22 cellular contexts compared by ENCODE assay signal in the genomic region with DNA sequence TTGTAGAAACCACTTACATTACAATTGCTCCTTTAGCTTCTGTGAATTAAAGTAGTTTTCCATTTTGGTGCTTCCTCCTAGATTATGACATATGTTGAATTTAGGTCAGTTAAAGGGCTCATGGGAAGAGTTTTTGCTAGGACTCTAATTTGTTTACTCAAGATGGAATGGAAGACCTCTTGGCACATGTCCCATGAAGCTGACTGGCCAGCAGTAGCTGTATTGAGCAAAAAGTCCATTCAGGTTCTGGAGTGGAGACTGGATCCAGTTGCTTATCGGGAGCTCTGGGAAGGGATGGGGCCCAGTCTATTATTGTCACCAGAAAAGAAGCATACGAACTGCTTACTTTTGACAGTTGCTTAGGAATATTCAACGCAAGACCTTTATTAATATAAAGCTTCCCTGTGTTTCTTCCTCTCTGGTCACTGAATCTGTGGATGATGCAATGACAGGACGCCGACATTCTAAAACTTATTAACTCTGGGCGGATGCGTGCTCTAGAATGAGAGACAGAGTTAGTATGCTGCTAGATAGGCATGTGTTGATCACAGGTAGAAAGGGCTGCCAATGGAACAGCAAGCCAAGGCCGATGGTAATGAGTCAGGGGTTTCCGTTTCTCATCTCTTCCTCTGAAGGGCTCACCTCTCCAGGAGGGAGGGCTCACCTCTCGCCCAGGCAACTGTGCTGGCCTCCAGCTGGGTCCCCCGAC.
DNase-seq lines count a peak whose midpoint lies in the region; ATAC-seq, FAIRE-seq and TF ChIP-seq lines count a peak whose summit lies in the region.
"Had no signal": no experiment of that assay in that cellular context is flagged by ENCODE, and none has a peak within 500 bp of the region (broad histone marks: within the 10 kb centered on the region; RNA-seq: fewer than 3 reads in every experiment).

No MANE protein-coding gene starts in this region.

- H2BK20ac ChIP-seq in H1 (ENCODE audit: low read length): no peak overlapping the region

- H4K8ac ChIP-seq in H1 (ENCODE audit: extremely low read depth, insufficient read depth, low read length): no peak overlapping the region

- H3K23ac ChIP-seq in H1 (ENCODE audit: insufficient read length): no peak overlapping the region

- H3K9ac ChIP-seq in H1 (replicated peaks in 1 of 4; ENCODE audit: extremely low read depth in 1 of 4, low read depth in 3 of 4, low read length in 3 of 4): no peak overlapping the region

- peaks cover 0 to 5% (median 2%) of the 10 kb centered on the region in 4 experiments; a peak in 3 of 7 replicates for H3K4me1 ChIP-seq in H1 (replicated peaks in 1 of 4; ENCODE audit: control insufficient read depth in 3 of 4, insufficient read depth in 4 of 4, low read length in 3 of 4)
- H3K4me1 ChIP-seq in right cardiac atrium (ENCODE audit: control insufficient read depth, insufficient read depth, low read length): no peaks in the 10 kb centered on the region
- H3K4me1 ChIP-seq: breast epithelium had no signal

- peak overlapping the region; percentile 34; the same call in 1 of the 2 replicates for H2AFZ ChIP-seq in H1 (ENCODE audit: low read length)

- H3K14ac ChIP-seq in H1 (ENCODE audit: insufficient read length): no peak overlapping the region

- no peak for TF ChIP-seq EP300 in H1 (IDR thresholded peaks at IDR 0.05; ENCODE audit: borderline replicate concordance in 1 of 2, low read depth in 2 of 2, low read length in 2 of 2)

- ATAC-seq in activated CD4-positive, alpha-beta T cell treated with anti-CD3 and anti-CD28 coated beads for 36 hours: peak; percentile 58
- ATAC-seq in right cardiac atrium: peak; percentile 57 to 73
- peak; percentile 13 for ATAC-seq in stimulated activated effector memory CD8-positive, alpha-beta T cell treated with anti-CD3 and anti-CD28 coated beads, Interleukin-12 subunit alpha, Interleukin-12 subunit beta, amount 100 ng/mL, for 72 hours
- ATAC-seq: naive thymus-derived CD8-positive, alpha-beta T cell had no signal

- H3K4me3 Mint-ChIP-seq in activated CD4-positive, alpha-beta T cell treated with anti-CD3 and anti-CD28 coated beads for 36 hours: no peak overlapping the region
- no peak overlapping the region for H3K4me3 Mint-ChIP-seq in stimulated activated effector memory CD8-positive, alpha-beta T cell treated with anti-CD3 and anti-CD28 coated beads, Interleukin-12 subunit alpha, Interleukin-12 subunit beta, amount 100 ng/mL, for 72 hours
- H3K4me3 Mint-ChIP-seq: activated CD4-positive, alpha-beta T cell treated with anti-CD3 and anti-CD28 coated beads, Interleukin-2, amount 10 ng/mL, durations not matched to agents 24 days and 14 days; memory B cell; naive thymus-derived CD8-positive, alpha-beta T cell had no signal

- no peak for FAIRE-seq in H1 (lab: Jason Lieb, UNC)
- FAIRE-seq: G401.6, islet of Langerhans had no signal

- H3K56ac ChIP-seq in H1 (replicated peaks; ENCODE audit: insufficient read length, low read depth, low read length): no peak overlapping the region

- H3K27me3 ChIP-seq in H1 (replicated peaks in 1 of 4; ENCODE audit: control insufficient read depth in 3 of 4, extremely low read depth in 1 of 4, insufficient read depth in 3 of 4, low read length in 3 of 4): no peaks in the 10 kb centered on the region
- no peaks in the 10 kb centered on the region for H3K27me3 ChIP-seq in right cardiac atrium (ENCODE audit: control insufficient read depth, insufficient read depth)
- H3K27me3 ChIP-seq: breast epithelium had no signal

- no peaks in the 10 kb centered on the region for H3K4me1 Mint-ChIP-seq in activated CD4-positive, alpha-beta T cell treated with anti-CD3 and anti-CD28 coated beads for 36 hours
- no peaks in the 10 kb centered on the region for H3K4me1 Mint-ChIP-seq in stimulated activated effector memory CD8-positive, alpha-beta T cell treated with anti-CD3 and anti-CD28 coated beads, Interleukin-12 subunit alpha, Interleukin-12 subunit beta, amount 100 ng/mL, for 72 hours
- H3K4me1 Mint-ChIP-seq: activated CD4-positive, alpha-beta T cell treated with anti-CD3 and anti-CD28 coated beads, Interleukin-2, amount 10 ng/mL, durations not matched to agents 24 days and 14 days; memory B cell had no signal

- H3K79me1 ChIP-seq in H1 (ENCODE audit: low read depth, low read length): no peaks in the 10 kb centered on the region

- H3K27ac Mint-ChIP-seq in activated CD4-positive, alpha-beta T cell treated with anti-CD3 and anti-CD28 coated beads for 36 hours: no peak overlapping the region
- H3K27ac Mint-ChIP-seq in stimulated activated effector memory CD8-positive, alpha-beta T cell treated with anti-CD3 and anti-CD28 coated beads, Interleukin-12 subunit alpha, Interleukin-12 subunit beta, amount 100 ng/mL, for 72 hours: no peak overlapping the region
- H3K27ac Mint-ChIP-seq: activated CD4-positive, alpha-beta T cell treated with anti-CD3 and anti-CD28 coated beads, Interleukin-2, amount 10 ng/mL, durations not matched to agents 24 days and 14 days; memory B cell; naive thymus-derived CD8-positive, alpha-beta T cell; progenitor cell of endocrine pancreas had no signal

- H3K27me3 Mint-ChIP-seq in activated CD4-positive, alpha-beta T cell treated with anti-CD3 and anti-CD28 coated beads for 36 hours: peaks cover 6% of the 10 kb centered on the region
- H3K27me3 Mint-ChIP-seq: activated CD4-positive, alpha-beta T cell treated with anti-CD3 and anti-CD28 coated beads, Interleukin-2, amount 10 ng/mL, durations not matched to agents 24 days and 14 days; progenitor cell of endocrine pancreas had no signal

- intact Hi-C loops in activated CD4-positive, alpha-beta T cell treated with anti-CD3 and anti-CD28 coated beads for 36 hours (cut with DNase I, micrococcal nuclease): no loop called here
- intact Hi-C loops in right cardiac atrium (cut with DNase I): no loop called here

- H3K23me2 ChIP-seq in H1 (ENCODE audit: low read depth, low read length): no peaks in the 10 kb centered on the region

- H3K27ac ChIP-seq in H1 (ENCODE audit: low read depth, low read length): no peak overlapping the region
- no peak overlapping the region for H3K27ac ChIP-seq in right cardiac atrium (ENCODE audit: low read length)
- H3K27ac ChIP-seq: breast epithelium had no signal

- CTCF ChIA-PET in activated CD4-positive, alpha-beta T cell treated with anti-CD3 and anti-CD28 coated beads for 36 hours (lab: Charles Lee): no interaction called here
- CTCF ChIA-PET in H1 (lab: Charles Lee; ENCODE audit: partially characterized antibody): interaction anchor here (0.6 to 2.7 kb wide), 6 partner anchors 12 to 517 kb away, joined by 3 to 10 read pairs (median 4); no protein-coding TSS in a partner anchor

- 91% methylated on average over 11 of the region's 11 CpGs; no CpG with 5 or more reads in 1 of the 2 experiments for WGBS in H1 (ENCODE audit: extremely low coverage in 1 of 2, insufficient coverage in 1 of 2, insufficient read length in 1 of 2, insufficient replicate concordance in 2 of 2, low coverage in 1 of 2, low lambda C conversion rate in 2 of 2, missing lambda C conversion rate in 1 of 2), 2 experiments
- 56% methylated on average over 11 of the region's 11 CpGs for WGBS in right cardiac atrium

- no peak overlapping the region for H2BK15ac ChIP-seq in H1 (ENCODE audit: low read length)

- H4K5ac ChIP-seq in H1 (ENCODE audit: insufficient read length, low read depth, low read length): no peak overlapping the region

- POLR2A ChIA-PET in activated CD4-positive, alpha-beta T cell treated with anti-CD3 and anti-CD28 coated beads for 36 hours (lab: Charles Lee): no interaction called here
- POLR2A ChIA-PET in H1 (lab: Charles Lee; ENCODE audit: partially characterized antibody): interaction anchor here (0.6 kb wide), 1 partner anchor 31 kb away, joined by 7 read pairs; no protein-coding TSS in a partner anchor

- H3K4me2 ChIP-seq in H1 (ENCODE audit: insufficient read depth in 1 of 2, low read depth in 2 of 2, low read length in 2 of 2): no peak overlapping the region
- H3K4me2 ChIP-seq: smooth muscle cell had no signal

- H2BK5ac ChIP-seq in H1 (ENCODE audit: low read depth, low read length): no peak overlapping the region

- H2BK12ac ChIP-seq in H1 (ENCODE audit: low read depth, low read length): no peak overlapping the region

- H2BK120ac ChIP-seq in H1 (replicated peaks; ENCODE audit: low read depth, low read length): no peak overlapping the region

- H2AK5ac ChIP-seq in H1 (ENCODE audit: low read depth, low read length): no peak overlapping the region

- H3K4ac ChIP-seq in H1 (replicated peaks; ENCODE audit: insufficient read length, low read depth, low read length): no peak overlapping the region

- H4K91ac ChIP-seq in H1 (replicated peaks; ENCODE audit: insufficient read length, low read length): no peak overlapping the region

- H3K79me2 ChIP-seq in H1 (ENCODE audit: control insufficient read depth in 1 of 2, insufficient read depth in 2 of 2, low read length in 2 of 2): no peaks in the 10 kb centered on the region

- H3K4me3 ChIP-seq in H1 (ENCODE audit: extremely low read depth in 1 of 4, insufficient read depth in 2 of 4, low read depth in 3 of 4, low read length in 4 of 4) (no peak overlapping the region), right cardiac atrium (ENCODE audit: low read length) (no peak overlapping the region)
- H3K4me3 ChIP-seq: breast epithelium, smooth muscle cell had no signal

- no peaks in the 10 kb centered on the region for H3K36me3 ChIP-seq in H1 (ENCODE audit: control insufficient read depth in 2 of 4, insufficient read depth in 4 of 4, low read length in 3 of 4)
- H3K36me3 ChIP-seq: breast epithelium had no signal

- H4K20me1 ChIP-seq in H1 (replicated peaks in 1 of 2; ENCODE audit: control insufficient read depth in 1 of 2, insufficient read depth in 2 of 2, low read length in 2 of 2): no peaks in the 10 kb centered on the region

- 0 out of 2 replicates have a peak overlapping the region, but pooled peaks have one; percentile 13 for H3K18ac ChIP-seq in H1 (ENCODE audit: extremely low read depth, low read length)

- no peak for TF ChIP-seq CTCF in H1 (IDR thresholded peaks at IDR 0.05; ENCODE audit: control extremely low read depth in 1 of 3, insufficient read depth in 1 of 3, low read depth in 1 of 3, low read length in 3 of 3)

- no peak for TF ChIP-seq POLR2A in H1 (IDR thresholded peaks at IDR 0.05; ENCODE audit: control extremely low read depth in 1 of 2, low read depth in 2 of 2, low read length in 2 of 2)

- peaks cover 1% of the 10 kb centered on the region for H3K9me3 Mint-ChIP-seq in activated CD4-positive, alpha-beta T cell treated with anti-CD3 and anti-CD28 coated beads for 36 hours (ENCODE audit: low read depth)
- peaks cover 6% of the 10 kb centered on the region for H3K9me3 Mint-ChIP-seq in stimulated activated effector memory CD8-positive, alpha-beta T cell treated with anti-CD3 and anti-CD28 coated beads, Interleukin-12 subunit alpha, Interleukin-12 subunit beta, amount 100 ng/mL, for 72 hours
- H3K9me3 Mint-ChIP-seq: activated CD4-positive, alpha-beta T cell treated with anti-CD3 and anti-CD28 coated beads, Interleukin-2, amount 10 ng/mL, durations not matched to agents 24 days and 14 days had no signal

- peak; percentile 11 for DNase-seq in activated CD4-positive, alpha-beta T cell treated with anti-CD3 and anti-CD28 coated beads for 36 hours
- no peak for DNase-seq in activated CD4-positive, alpha-beta T cell treated with anti-CD3 and anti-CD28 coated beads for 48 hours
- DNase-seq in H1 (ENCODE audit: low read depth in 1 of 2, low spot score in 2 of 2) (no peak), right cardiac atrium (peak in 2 of 3 donors; percentile 21 to 54), dedifferentiated amniotic fluid mesenchymal stem cell (ENCODE audit: extremely low spot score) (no peak), NCI-H226 (no peak)
- DNase-seq in stimulated activated effector memory CD8-positive, alpha-beta T cell treated with anti-CD3 and anti-CD28 coated beads, Interleukin-12 subunit alpha, Interleukin-12 subunit beta, amount 100 ng/mL, for 72 hours (ENCODE audit: low spot score in 2 of 2): no peak
- DNase-seq in stimulated activated CD4-positive, alpha-beta T cell treated with anti-CD3 and anti-CD28 coated beads, Interleukin-4, amount 100 ng/mL, for 1 hour: no peak
- DNase-seq: activated CD4-positive, alpha-beta T cell treated with anti-CD3 and anti-CD28 coated beads, Interleukin-2, amount 10 ng/mL, durations not matched to agents 24 days and 14 days; activated effector memory CD4-positive, alpha-beta T cell treated with Interleukin-2 at 50 U/mL for 16 hours; C1 segment of cervical spinal cord; H7; naive thymus-derived CD8-positive, alpha-beta T cell; NCI-H2081; NCI-H446 treated with DMSO at 0.1 percent for 48 hours; NK-92 treated with Interleukin-12 subunit alpha and Interleukin-12 subunit beta, amount 100 ng/mL, for 24 hours had no signal

- no peak for TF ChIP-seq RAD21 in H1 (IDR thresholded peaks at IDR 0.05 in 1 of 2, conservative IDR thresholded peaks at IDR 0.05 in 1 of 2; ENCODE audit: low read depth in 2 of 2, low read length in 2 of 2)

- no peaks in the 10 kb centered on the region for H3K9me3 ChIP-seq in H1 (ENCODE audit: insufficient read depth in 2 of 2, low read depth in 1 of 2, low read length in 1 of 2)
- no peaks in the 10 kb centered on the region for H3K9me3 ChIP-seq in right cardiac atrium (ENCODE audit: control insufficient read depth, low read length)
- H3K9me3 ChIP-seq: breast epithelium had no signal

- no peaks in the 10 kb centered on the region for H3K36me3 Mint-ChIP-seq in activated CD4-positive, alpha-beta T cell treated with anti-CD3 and anti-CD28 coated beads for 36 hours (ENCODE audit: low read depth)
- H3K36me3 Mint-ChIP-seq in stimulated activated effector memory CD8-positive, alpha-beta T cell treated with anti-CD3 and anti-CD28 coated beads, Interleukin-12 subunit alpha, Interleukin-12 subunit beta, amount 100 ng/mL, for 72 hours: no peaks in the 10 kb centered on the region
- H3K36me3 Mint-ChIP-seq: memory B cell had no signal

Comparison
In these comparisons a context has a peak if more than half of its experiments do, and no peak if none do; other contexts are left out.
1. DNase-seq: peak in activated CD4-positive, alpha-beta T cell treated with anti-CD3 and anti-CD28 coated beads for 36 hours (single experiment) and right cardiac atrium (2 of 3); none in activated CD4-positive, alpha-beta T cell treated with anti-CD3 and anti-CD28 coated beads for 48 hours (single experiment), H1 (0 of 2), stimulated activated effector memory CD8-positive, alpha-beta T cell treated with anti-CD3 and anti-CD28 coated beads, Interleukin-12 subunit alpha, Interleukin-12 subunit beta, amount 100 ng/mL, for 72 hours (0 of 2), dedifferentiated amniotic fluid mesenchymal stem cell (single experiment), NCI-H226 (single experiment) and stimulated activated CD4-positive, alpha-beta T cell treated with anti-CD3 and anti-CD28 coated beads, Interleukin-4, amount 100 ng/mL, for 1 hour (single experiment).
2. ATAC-seq: peak in every context shown above with its lines; median percentile 65 in right cardiac atrium; 58 in activated CD4-positive, alpha-beta T cell treated with anti-CD3 and anti-CD28 coated beads for 36 hours; 13 in stimulated activated effector memory CD8-positive, alpha-beta T cell treated with anti-CD3 and anti-CD28 coated beads, Interleukin-12 subunit alpha, Interleukin-12 subunit beta, amount 100 ng/mL, for 72 hours.